ENCODE assay signal across 31 cellular contexts in the genomic region with DNA sequence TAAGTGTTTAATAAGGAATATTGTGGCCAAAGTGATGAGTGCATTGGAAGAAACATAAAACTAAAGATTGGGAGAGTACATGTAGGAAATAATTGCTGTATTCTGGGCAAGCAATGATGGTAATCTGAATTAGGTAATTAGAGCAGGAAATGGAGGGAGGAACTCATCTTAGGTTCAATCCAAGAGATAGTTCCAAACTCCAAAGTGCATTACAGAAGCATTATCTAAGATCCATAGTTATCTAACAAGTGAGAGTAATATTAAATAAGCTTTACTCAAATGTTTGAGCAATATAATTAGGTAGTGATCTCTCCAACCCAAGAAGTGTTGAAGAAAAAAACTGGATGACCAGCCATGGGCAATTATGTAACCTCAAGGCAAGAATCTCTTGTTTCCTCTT.
"Had no signal": no experiment of that assay in that cellular context is flagged by ENCODE, and none has a peak within 500 bp of the region (broad histone marks: within the 10 kb centered on the region; RNA-seq: fewer than 3 reads in every experiment).

No MANE protein-coding gene starts in this region.

- H3K4me1 Mint-ChIP-seq: nephron progenitor cell, neural crest cell had no signal

- H3K27ac Mint-ChIP-seq: naive thymus-derived CD4-positive, alpha-beta T cell; natural killer cell treated with Interleukin-12 subunit alpha and Interleukin-12 subunit beta and Interleukin-15 and Interleukin-18, amount 100 ng/mL, for 72 hours; nephron progenitor cell; stimulated activated memory B cell treated with anti-CD40 and anti-IgM and Interleukin-4, amounts not matched to agents 10 μg/mL and 1 μg/mL and 100 μg/mL, for 72 hours; stimulated activated naive CD8-positive, alpha-beta T cell treated with anti-CD3 and anti-CD28 coated beads, Interleukin-15, amount 100 ng/mL, for 72 hours; type B pancreatic cell had no signal

- H3K36me3 Mint-ChIP-seq: stimulated activated memory B cell treated with anti-CD40 and anti-IgM and Interleukin-4, amounts not matched to agents 10 μg/mL and 1 μg/mL and 100 μg/mL, for 72 hours; type B pancreatic cell had no signal

- H3K9me3 ChIP-seq: neutrophil, pancreas, prostate gland, right atrium auricular region, right lobe of liver, sigmoid colon, suprapubic skin, testis, tibial artery, transverse colon, upper lobe of right lung, uterus had no signal

- H3K4me1 ChIP-seq: prostate gland, right atrium auricular region, suprapubic skin, testis, tibial artery, upper lobe of right lung, uterus had no signal

- H3K27ac ChIP-seq: neutrophil, pancreas, prostate gland, right atrium auricular region, right lobe of liver, sigmoid colon, spleen, suprapubic skin, testis, tibial artery, transverse colon, upper lobe of right lung, uterus had no signal

- H3K27me3 Mint-ChIP-seq: stimulated activated memory B cell treated with anti-CD40 and anti-IgM and Interleukin-4, amounts not matched to agents 10 μg/mL and 1 μg/mL and 100 μg/mL, for 72 hours; type B pancreatic cell had no signal

- H3K36me3 ChIP-seq: neutrophil, pancreas, prostate gland, right atrium auricular region, right lobe of liver, sigmoid colon, spleen, suprapubic skin, tibial artery, transverse colon, upper lobe of right lung, uterus had no signal

- H3K4me3 Mint-ChIP-seq: naive thymus-derived CD4-positive, alpha-beta T cell; natural killer cell treated with Interleukin-12 subunit alpha and Interleukin-12 subunit beta and Interleukin-15 and Interleukin-18, amount 100 ng/mL, for 72 hours; nephron progenitor cell; neural crest cell; stimulated activated memory B cell treated with anti-CD40 and anti-IgM and Interleukin-4, amounts not matched to agents 10 μg/mL and 1 μg/mL and 100 μg/mL, for 72 hours; stimulated activated naive CD8-positive, alpha-beta T cell treated with anti-CD3 and anti-CD28 coated beads, Interleukin-15, amount 100 ng/mL, for 72 hours; type B pancreatic cell had no signal

- H3K4me2 ChIP-seq: smooth muscle cell had no signal

- H3K9me3 Mint-ChIP-seq: stimulated activated memory B cell treated with anti-CD40 and anti-IgM and Interleukin-4, amounts not matched to agents 10 μg/mL and 1 μg/mL and 100 μg/mL, for 72 hours; stimulated activated naive CD8-positive, alpha-beta T cell treated with anti-CD3 and anti-CD28 coated beads, Interleukin-15, amount 100 ng/mL, for 72 hours; type B pancreatic cell had no signal

- H3K27me3 ChIP-seq: pancreas, right atrium auricular region, right lobe of liver, sigmoid colon, spleen, suprapubic skin, testis, tibial artery, transverse colon, upper lobe of right lung, uterus had no signal

- DNase-seq: naive thymus-derived CD4-positive, alpha-beta T cell; nephron progenitor cell; nucleus accumbens; pancreas; retina; right lobe of liver; sigmoid colon; spleen; stimulated activated CD4-positive, alpha-beta T cell treated with anti-CD3 and anti-CD28 coated beads, Interleukin-12 subunit alpha, Interleukin-12 subunit beta, amount 100 ng/mL, for 4 hours; stimulated activated CD4-positive, alpha-beta T cell treated with anti-CD3 and anti-CD28 coated beads, Interleukin-1b, Interleukin-23, amount 100 ng/mL, for 48 hours; stimulated activated CD4-positive, alpha-beta T cell treated with anti-CD3 and anti-CD28 coated beads, Interleukin-4, amount 100 ng/mL, for 1 hour; stimulated activated CD4-positive, alpha-beta T cell treated with anti-CD3 and anti-CD28 coated beads, Interleukin-4, amount 100 ng/mL, for 4 hours; stimulated activated CD8-positive, alpha-beta memory T cell treated with anti-CD3 and anti-CD28 coated beads, Interleukin-4, amount 100 ng/mL, for 48 hours; stimulated activated naive CD4-positive, alpha-beta T cell; stimulated activated naive CD8-positive, alpha-beta T cell treated with anti-CD3 and anti-CD28 coated beads, Interleukin-15, amount 100 ng/mL, for 72 hours; stimulated activated naive CD8-positive, alpha-beta T cell treated with anti-CD3 and anti-CD28 coated beads, Interleukin-15, Interleukin-2, amounts not matched to agents 100 U/mL and 50 U/mL, for 24 hours; substantia nigra; testis; tibial artery; transverse colon; upper lobe of right lung; uterus had no signal

- H3K4me3 ChIP-seq: pancreas, prostate gland, right atrium auricular region, right lobe of liver, sigmoid colon, smooth muscle cell, spleen, suprapubic skin, testis, tibial artery, transverse colon, upper lobe of right lung, uterus had no signal

- ATAC-seq: naive thymus-derived CD4-positive, alpha-beta T cell; natural killer cell treated with Interleukin-12 subunit alpha and Interleukin-12 subunit beta and Interleukin-15 and Interleukin-18, amount 100 ng/mL, for 72 hours; pancreas; right lobe of liver; stimulated activated memory B cell treated with anti-CD40 and anti-IgM and Interleukin-4, amounts not matched to agents 10 μg/mL and 1 μg/mL and 100 μg/mL, for 72 hours; stimulated activated naive CD8-positive, alpha-beta T cell treated with anti-CD3 and anti-CD28 coated beads, Interleukin-15, amount 100 ng/mL, for 72 hours; stimulated activated naive CD8-positive, alpha-beta T cell treated with anti-CD3 and anti-CD28 coated beads, Interleukin-15, Interleukin-2, amounts not matched to agents 100 U/mL and 50 U/mL, for 24 hours; upper lobe of right lung had no signal
